21 cellular contexts compared by ENCODE assay signal in the genomic region with DNA sequence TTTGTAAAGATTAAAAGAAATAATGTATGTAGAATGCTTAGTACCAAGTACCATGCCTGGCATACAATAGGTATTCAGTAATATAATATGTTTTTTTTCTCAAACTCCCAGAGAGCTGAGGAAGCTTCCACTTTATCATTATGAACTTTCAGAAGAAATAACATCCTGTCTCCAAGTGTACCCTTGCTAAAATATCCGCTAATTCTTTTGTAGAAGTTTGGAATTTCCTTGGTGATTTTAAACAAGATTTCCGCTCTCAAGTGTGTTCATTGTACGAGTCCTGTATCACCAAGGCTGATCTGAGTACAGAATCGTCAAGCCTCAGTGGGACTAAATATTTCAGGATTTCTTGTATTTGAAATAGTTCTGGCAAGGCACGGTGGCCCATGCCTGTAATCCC.
"Had no signal": no experiment of that assay in that cellular context is flagged by ENCODE, and none has a peak within 500 bp of the region (broad histone marks: within the 10 kb centered on the region; RNA-seq: fewer than 3 reads in every experiment).

No MANE protein-coding gene starts in this region.

- ATAC-seq: activated CD8-positive, alpha-beta T cell treated with anti-CD3 and anti-CD28 coated beads, Interleukin-2, amount 10 ng/mL, durations not matched to agents 7 days and 5 days; WTC11 had no signal

- H3K4me1 ChIP-seq: Peyer's patch had no signal

- H3K27ac ChIP-seq: brain microvascular endothelial cell, Peyer's patch, RWPE1 had no signal

- H3K27me3 ChIP-seq: brain microvascular endothelial cell, Peyer's patch had no signal

- H3K36me3 ChIP-seq: brain microvascular endothelial cell, Peyer's patch had no signal

- H3K4me3 ChIP-seq: Peyer's patch had no signal

- DNase-seq: activated CD4-positive, alpha-beta T cell treated with anti-CD3 and anti-CD28 coated beads for 48 hours; activated CD4-positive, alpha-beta T cell treated with anti-CD3 and anti-CD28 coated beads, Interleukin-2, amount 50 U/mL, for 4 hours; activated CD4-positive, CD25-positive, alpha-beta regulatory T cell treated with anti-CD3 and anti-CD28 coated beads, Interleukin-2, amount 50 U/mL, for 72 hours; activated CD8-positive, alpha-beta memory T cell treated with anti-CD3 and anti-CD28 coated beads, Interleukin-2, amount 50 U/mL, for 48 hours; activated CD8-positive, alpha-beta T cell treated with anti-CD3 and anti-CD28 coated beads, Interleukin-2, amount 10 ng/mL, durations not matched to agents 7 days and 5 days; activated naive CD4-positive, alpha-beta T cell treated with anti-CD3 and anti-CD28 coated beads for 36 hours; activated T-cell treated with anti-CD3 and anti-CD28 coated beads, Interleukin-2, amount 50 U/mL, for 1 hour; brain microvascular endothelial cell; IMR-90; Kasumi-1; KBM-7; NCI-H1105 treated with DMSO at 0.1 percent for 48 hours; NCI-H1436 treated with DMSO at 0.1 percent for 48 hours; NCI-H187; NCI-H2081; NCI-H510A treated with DMSO at 0.1 percent for 48 hours; NCI-H69; Peyer's patch; SHP77 treated with DMSO at 0.1 percent for 48 hours had no signal

- H3K9me3 ChIP-seq: Peyer's patch had no signal
